Comparison of ENCODE assay signal across 8 cellular contexts in the genomic region with DNA sequence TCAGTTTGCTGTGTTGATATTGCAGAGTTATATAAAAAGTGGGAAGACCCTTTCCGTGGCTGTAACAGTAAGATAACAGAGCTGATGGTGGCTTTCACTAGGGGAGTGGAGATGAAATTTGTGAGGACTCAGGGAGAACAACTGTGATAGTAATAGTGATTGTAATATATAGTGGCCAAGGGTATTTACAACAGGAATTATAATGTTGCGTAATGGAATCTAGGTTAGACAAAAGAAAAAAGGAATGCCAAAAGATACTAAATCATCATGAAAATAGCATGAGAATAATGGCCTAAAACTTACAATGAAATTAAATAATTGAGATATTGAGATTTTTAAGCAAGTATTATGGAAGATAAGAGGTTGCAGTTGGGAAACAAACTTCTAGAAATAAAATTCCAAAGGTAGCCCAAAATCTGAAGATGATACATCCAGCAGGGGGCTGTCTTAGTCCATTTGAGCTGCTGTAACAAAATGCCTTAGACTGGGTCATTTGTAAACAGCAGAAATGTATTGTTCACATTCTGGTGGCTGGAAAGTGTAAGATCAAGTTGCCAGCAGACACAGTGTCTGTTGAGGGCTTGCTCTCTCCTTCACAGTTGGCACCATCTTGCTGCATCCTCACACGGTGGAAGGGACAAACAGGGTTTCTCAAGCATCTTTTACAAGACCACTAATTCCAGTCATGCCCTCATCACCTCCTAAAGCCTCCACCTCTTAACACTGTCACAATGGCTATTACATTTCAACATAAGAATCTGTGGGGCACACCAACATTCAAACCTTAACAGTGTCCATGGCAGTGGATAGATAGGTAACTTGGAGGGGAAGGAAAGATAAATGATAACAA.
DNase-seq lines count a peak whose midpoint lies in the region; ATAC-seq, FAIRE-seq and TF ChIP-seq lines count a peak whose summit lies in the region.

No MANE protein-coding gene starts in this region.

- H3K4me3 ChIP-seq in GM12865 (ENCODE audit: low read depth, low read length) (no peak overlapping the region), mucosa of descending colon (no peak overlapping the region), H7 (ENCODE audit: insufficient read depth, low read depth, low read length) (no peak overlapping the region)

- peak; percentile 60 for DNase-seq in GM12865 (ENCODE audit: low read depth)
- no peak for DNase-seq in HTR-8/SVneo (ENCODE audit: insufficient read length, low spot score)
- peak; percentile 20 for DNase-seq in SW480 (ENCODE audit: low spot score)
- DNase-seq in mucosa of descending colon: peak in 1 of 3 donors; percentile 55
- DNase-seq in H7: no peak
- no peak for DNase-seq in NCI-H2107 (lab: John Stamatoyannopoulos, UW)
- no peak for DNase-seq in NCI-H1436 treated with DMSO at 0.1 percent for 48 hours (lab: John Stamatoyannopoulos, UW)

- H3K36me3 ChIP-seq in mucosa of descending colon (ENCODE audit: low read depth) (no peaks in the 10 kb centered on the region), H7 (replicated peaks; ENCODE audit: control insufficient read depth, insufficient read depth, low read length) (no peaks in the 10 kb centered on the region)

- H3K4me1 ChIP-seq in mucosa of descending colon (ENCODE audit: low read depth): no peaks in the 10 kb centered on the region

- peak; percentile 79 for ATAC-seq in GM21526 (IDR thresholded peaks at IDR 0.05; ENCODE audit: low FRiP score, unreplicated experiment)
- peak; percentile 45 for ATAC-seq in mucosa of descending colon

- TF ChIP-seq CTCF in GM12865 (IDR thresholded peaks at IDR 0.05; ENCODE audit: insufficient read depth, low read depth, low read length, missing control alignments): peak; percentile 51
- TF ChIP-seq CTCF in mucosa of descending colon (IDR thresholded peaks at IDR 0.05): no peak

- no peaks in the 10 kb centered on the region for H3K9me3 ChIP-seq in mucosa of descending colon

- intact Hi-C loops in mucosa of descending colon (cut with DNase I, micrococcal nuclease): no loop called here

- FAIRE-seq in HTR-8/SVneo (lab: Jason Lieb, UNC): peak; percentile 16

- H3K27me3 ChIP-seq in H7 (ENCODE audit: control insufficient read depth, insufficient read depth, low read length): no peaks in the 10 kb centered on the region

Comparison
In these comparisons a context has a peak if more than half of its experiments do, and no peak if none do; other contexts are left out.
1. DNase-seq: peak in GM12865 (single experiment) and SW480 (single experiment); none in HTR-8/SVneo (single experiment), H7 (single experiment), NCI-H2107 (single experiment) and NCI-H1436 treated with DMSO at 0.1 percent for 48 hours (single experiment).